In the genomic region with DNA sequence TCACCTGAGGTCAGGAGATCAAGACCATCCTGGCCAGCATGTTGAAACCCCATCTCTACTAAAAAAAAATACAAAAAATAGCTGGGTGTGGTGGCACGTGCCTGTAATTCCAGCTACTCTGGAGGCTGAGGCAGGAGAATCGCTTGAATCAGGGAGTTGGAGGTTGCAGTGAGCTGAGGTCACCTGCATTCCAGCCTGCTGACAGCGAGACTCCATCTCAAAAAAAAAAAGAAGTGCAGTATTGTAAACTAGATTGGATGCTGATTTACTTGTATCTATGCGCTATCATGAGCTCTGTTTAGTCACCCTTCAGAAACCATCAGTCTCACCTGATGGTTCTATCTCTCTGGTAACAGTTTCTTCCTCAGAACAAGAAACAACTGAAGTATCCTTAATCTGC, we compare ENCODE assay signal across 25 cellular contexts.
"Had no signal": no experiment of that assay in that cellular context is flagged by ENCODE, and none has a peak within 500 bp of the region (broad histone marks: within the 10 kb centered on the region; RNA-seq: fewer than 3 reads in every experiment).

No MANE protein-coding gene starts in this region.

- H3K27me3 Mint-ChIP-seq: dendritic cell treated with granulocyte-macrophage colony-stimulating factor and Interleukin-4, amounts not matched to agents 40 ng/mL and 50 ng/mL, for 4 days; effector memory CD8-positive, alpha-beta T cell had no signal

- H3K4me1 ChIP-seq: colonic mucosa had no signal

- H3K9me3 ChIP-seq: colonic mucosa, esophagus squamous epithelium, gastrocnemius medialis, heart right ventricle, left lung, lower lobe of right lung, mucosa of descending colon had no signal

- H3K36me3 ChIP-seq: colonic mucosa had no signal

- H3K4me3 ChIP-seq: colonic mucosa, esophagus squamous epithelium, gastrocnemius medialis, heart right ventricle, left lung, lower lobe of right lung, mucosa of descending colon had no signal

- H3K27ac Mint-ChIP-seq: dendritic cell treated with granulocyte-macrophage colony-stimulating factor and Interleukin-4, amounts not matched to agents 40 ng/mL and 50 ng/mL, for 4 days; effector memory CD8-positive, alpha-beta T cell had no signal

- H3K27me3 ChIP-seq: colonic mucosa, esophagus squamous epithelium, gastrocnemius medialis, heart right ventricle, left lung had no signal

- FAIRE-seq: islet of Langerhans, keratinocyte had no signal

- H3K27ac ChIP-seq: colonic mucosa, epithelial cell of prostate, esophagus squamous epithelium, gastrocnemius medialis, heart right ventricle, left lung, lower lobe of right lung had no signal

- H3K4me3 Mint-ChIP-seq: dendritic cell treated with granulocyte-macrophage colony-stimulating factor and Interleukin-4, amounts not matched to agents 40 ng/mL and 50 ng/mL, for 4 days; effector memory CD8-positive, alpha-beta T cell; mesothelial cell of epicardium had no signal

- DNase-seq: colonic mucosa; cortex of kidney; effector CD8-positive, alpha-beta T cell; effector memory CD8-positive, alpha-beta T cell; erythroblast; esophagus squamous epithelium; foreskin fibroblast; foreskin melanocyte; gastrocnemius medialis; glutamatergic neuron; head of caudate nucleus; heart right ventricle; hippocampal formation; left cardiac atrium; left lung; left ventricle myocardium superior; lower lobe of right lung; mesenchymal stem cell; mucosa of descending colon had no signal

- H3K9me3 Mint-ChIP-seq: dendritic cell treated with granulocyte-macrophage colony-stimulating factor and Interleukin-4, amounts not matched to agents 40 ng/mL and 50 ng/mL, for 4 days; effector memory CD8-positive, alpha-beta T cell had no signal

- ATAC-seq: effector memory CD8-positive, alpha-beta T cell; esophagus mucosa; gastrocnemius medialis; heart right ventricle; left cardiac atrium; left lung; left ventricle myocardium superior; lower lobe of right lung; mucosa of descending colon had no signal
